ENCODE assay signal across 21 cellular contexts in the genomic region with DNA sequence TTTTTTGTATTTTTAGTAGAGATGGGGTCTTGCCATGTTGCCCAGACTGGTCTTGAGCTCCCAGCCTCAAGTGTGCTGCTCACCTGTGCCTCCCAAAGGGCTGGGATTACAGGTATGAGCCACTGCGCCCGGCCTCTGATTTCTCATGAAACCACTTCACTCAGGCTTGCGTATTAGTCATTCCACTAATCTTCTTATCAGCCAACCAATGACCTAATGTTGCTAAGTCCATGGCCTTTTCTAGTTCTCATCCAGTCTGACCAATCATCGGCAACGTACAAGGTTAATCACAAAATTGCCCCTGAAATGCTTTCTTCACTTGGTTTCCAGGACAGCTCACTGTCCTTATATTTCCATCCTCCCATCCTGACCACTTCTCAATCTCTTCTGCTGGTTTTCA.
"Had no signal": no experiment of that assay in that cellular context is flagged by ENCODE, and none has a peak within 500 bp of the region (broad histone marks: within the 10 kb centered on the region; RNA-seq: fewer than 3 reads in every experiment).

No MANE protein-coding gene starts in this region.

- H3K36me3 ChIP-seq: left ventricle myocardium inferior, ovary, right atrium auricular region, right lobe of liver, stomach, thyroid gland, upper lobe of right lung had no signal

- H3K27ac ChIP-seq: left ventricle myocardium inferior, ovary, right atrium auricular region, right lobe of liver, stomach, testis, thyroid gland, upper lobe of right lung had no signal

- H3K4me1 ChIP-seq: left ventricle myocardium inferior, right atrium auricular region, right lobe of liver, stomach, testis, thyroid gland, upper lobe of right lung had no signal

- H3K27me3 ChIP-seq: ovary, right atrium auricular region, right lobe of liver, stomach, testis, thyroid gland, upper lobe of right lung had no signal

- ATAC-seq: mucosa of descending colon; naive thymus-derived CD4-positive, alpha-beta T cell; natural killer cell treated with Interleukin-12 subunit alpha and Interleukin-12 subunit beta and Interleukin-15 and Interleukin-18, amount 100 ng/mL, for 72 hours; right lobe of liver; stimulated activated naive B cell treated with anti-CD40 and anti-IgM and Interleukin-4, amounts not matched to agents 10 μg/mL and 1 μg/mL and 100 μg/mL, for 72 hours; stimulated activated naive CD8-positive, alpha-beta T cell treated with anti-CD3 and anti-CD28 coated beads, Interleukin-15, Interleukin-2, amounts not matched to agents 100 U/mL and 50 U/mL, for 24 hours; upper lobe of right lung had no signal

- H3K9me3 ChIP-seq: left ventricle myocardium inferior, mucosa of descending colon, ovary, right atrium auricular region, right lobe of liver, testis, thyroid gland, upper lobe of right lung had no signal

- H3K4me3 ChIP-seq: left ventricle myocardium inferior, lung, mucosa of descending colon, ovary, right atrium auricular region, right lobe of liver, stomach, testis, thyroid gland, upper lobe of right lung had no signal

- DNase-seq: islet precursor cell; left ventricle myocardium inferior; midbrain; mucosa of descending colon; naive thymus-derived CD4-positive, alpha-beta T cell; ovary; right lobe of liver; stimulated activated CD4-positive, alpha-beta T cell treated with anti-CD3 and anti-CD28 coated beads, Interleukin-12 subunit alpha, Interleukin-12 subunit beta, amount 100 ng/mL, for 4 hours; stimulated activated CD4-positive, alpha-beta T cell treated with anti-CD3 and anti-CD28 coated beads, Interleukin-15, amount 100 ng/mL, for 24 hours; stimulated activated CD4-positive, alpha-beta T cell treated with anti-CD3 and anti-CD28 coated beads, Interleukin-2, amount 100 ng/mL, for 24 hours; stimulated activated CD4-positive, alpha-beta T cell treated with anti-CD3 and anti-CD28 coated beads, Interleukin-4, amount 100 ng/mL, for 1 hour; stimulated activated naive B cell treated with anti-CD40 and anti-IgM and Interleukin-4, amounts not matched to agents 10 μg/mL and 1 μg/mL and 100 μg/mL, for 72 hours; stimulated activated naive CD8-positive, alpha-beta T cell treated with anti-CD3 and anti-CD28 coated beads, Interleukin-15, Interleukin-2, amounts not matched to agents 100 U/mL and 50 U/mL, for 24 hours; stomach; testis; thyroid gland; upper lobe of right lung had no signal

- FAIRE-seq: urothelium cell line had no signal
